1 cellular context compared by ENCODE assay signal in the genomic region with DNA sequence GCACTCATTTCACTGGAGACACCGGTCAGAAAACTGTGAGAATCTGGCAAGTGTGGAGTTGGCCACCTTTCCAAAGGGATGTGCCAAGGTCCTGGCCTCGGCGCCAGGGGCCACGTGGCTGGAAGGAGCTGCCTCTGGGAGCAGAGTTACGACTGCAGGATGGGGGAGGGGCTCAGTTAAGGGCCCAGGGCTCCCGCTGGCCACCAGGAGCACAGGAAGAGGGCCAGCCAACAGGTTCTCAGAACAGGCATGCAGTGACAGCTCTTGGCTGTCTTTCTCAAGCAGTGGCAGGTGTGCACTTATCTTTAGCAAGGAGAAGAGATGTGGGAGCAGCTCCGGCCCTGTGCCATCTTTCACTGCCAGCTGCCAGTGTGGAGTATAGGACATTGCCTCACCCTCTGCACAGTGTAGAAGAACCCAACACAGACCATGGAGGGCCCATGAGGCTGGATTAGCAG.
TF ChIP-seq lines count a peak whose summit lies in the region.

No MANE protein-coding gene starts in this region.

TF ChIP-seq in IMR-90, 13 proteins besides CTCF, POLR2A, EP300 and RAD21:
- TF ChIP-seq FOS (IDR thresholded peaks at IDR 0.05; ENCODE audit: low read depth, low read length): no peak
- no peak for TF ChIP-seq MAZ (IDR thresholded peaks at IDR 0.05; ENCODE audit: borderline replicate concordance, low read depth, low read length)
- TF ChIP-seq, protein P1, sequence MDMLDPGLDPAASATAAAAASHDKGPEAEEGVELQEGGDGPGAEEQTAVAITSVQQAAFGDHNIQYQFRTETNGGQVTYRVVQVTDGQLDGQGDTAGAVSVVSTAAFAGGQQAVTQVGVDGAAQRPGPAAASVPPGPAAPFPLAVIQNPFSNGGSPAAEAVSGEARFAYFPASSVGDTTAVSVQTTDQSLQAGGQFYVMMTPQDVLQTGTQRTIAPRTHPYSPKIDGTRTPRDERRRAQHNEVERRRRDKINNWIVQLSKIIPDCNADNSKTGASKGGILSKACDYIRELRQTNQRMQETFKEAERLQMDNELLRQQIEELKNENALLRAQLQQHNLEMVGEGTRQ (IDR thresholded peaks at IDR 0.05; ENCODE audit: low read depth, low read length): no peak
- TF ChIP-seq BHLHE40 (IDR thresholded peaks at IDR 0.05; ENCODE audit: low read depth, low read length): no peak
- TF ChIP-seq, protein P2, sequence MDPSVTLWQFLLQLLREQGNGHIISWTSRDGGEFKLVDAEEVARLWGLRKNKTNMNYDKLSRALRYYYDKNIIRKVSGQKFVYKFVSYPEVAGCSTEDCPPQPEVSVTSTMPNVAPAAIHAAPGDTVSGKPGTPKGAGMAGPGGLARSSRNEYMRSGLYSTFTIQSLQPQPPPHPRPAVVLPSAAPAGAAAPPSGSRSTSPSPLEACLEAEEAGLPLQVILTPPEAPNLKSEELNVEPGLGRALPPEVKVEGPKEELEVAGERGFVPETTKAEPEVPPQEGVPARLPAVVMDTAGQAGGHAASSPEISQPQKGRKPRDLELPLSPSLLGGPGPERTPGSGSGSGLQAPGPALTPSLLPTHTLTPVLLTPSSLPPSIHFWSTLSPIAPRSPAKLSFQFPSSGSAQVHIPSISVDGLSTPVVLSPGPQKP (IDR thresholded peaks at IDR 0.05; ENCODE audit: borderline replicate concordance, low read depth, low read length): no peak
- TF ChIP-seq RCOR1 (IDR thresholded peaks at IDR 0.05; ENCODE audit: insufficient replicate concordance, low read length): no peak
- no peak for TF ChIP-seq CHD1 (IDR thresholded peaks at IDR 0.05; ENCODE audit: low read depth, low read length)
- no peak for TF ChIP-seq NFE2L2 (IDR thresholded peaks at IDR 0.05; ENCODE audit: low read depth, low read length)
- no peak for TF ChIP-seq MAFK (IDR thresholded peaks at IDR 0.05; ENCODE audit: low read depth, low read length)
- TF ChIP-seq SMC3 (IDR thresholded peaks at IDR 0.05; ENCODE audit: low read depth, low read length): no peak
- TF ChIP-seq CEBPB (IDR thresholded peaks at IDR 0.05; ENCODE audit: low read depth, low read length): no peak
TF ChIP-seq in IMR-90: peak in this region for 0.
